1 cellular context compared by ENCODE assay signal in the genomic region with DNA sequence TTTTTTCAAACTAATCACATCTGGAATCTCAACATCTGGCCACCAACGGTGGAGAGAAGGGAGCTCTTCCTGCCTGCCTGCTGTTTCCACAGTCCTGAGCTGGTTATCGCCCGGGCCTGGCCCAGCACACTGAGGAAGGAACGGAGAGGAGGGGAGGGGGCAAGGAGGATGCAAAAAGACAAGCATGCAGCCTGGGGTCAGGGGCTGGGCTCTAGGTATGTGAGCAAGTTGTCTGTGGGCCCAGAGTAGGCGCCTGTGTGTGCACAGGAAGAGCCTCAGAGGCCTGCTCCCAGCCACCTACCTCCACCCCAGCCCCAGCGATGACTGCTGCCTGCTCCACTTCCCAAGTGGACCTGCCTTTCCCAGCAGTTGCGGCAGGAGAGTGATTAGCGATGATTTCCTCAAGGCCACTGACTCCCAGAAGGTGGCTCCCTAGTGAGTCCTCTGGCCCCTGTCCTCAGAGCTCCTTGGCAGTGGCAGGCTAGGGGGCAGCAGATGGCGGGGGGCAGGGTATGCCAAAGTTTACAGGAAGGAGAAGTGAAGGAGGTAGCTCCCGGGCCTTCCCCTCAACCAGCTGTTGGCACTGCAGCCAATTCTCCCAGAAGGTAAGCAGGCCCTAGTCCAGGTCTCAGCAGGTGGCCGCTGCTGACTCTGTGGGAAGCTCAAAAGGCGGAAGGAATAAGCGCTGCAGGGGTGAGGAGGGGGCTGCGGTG.
TF ChIP-seq lines count a peak whose summit lies in the region.

No MANE protein-coding gene starts in this region.

TF ChIP-seq in GM23338, 12 proteins besides CTCF, POLR2A, EP300 and RAD21 (continued from another document):
- no peak for TF ChIP-seq REST (IDR thresholded peaks at IDR 0.05; ENCODE audit: unreplicated experiment)
- no peak for TF ChIP-seq EZH2 (IDR thresholded peaks at IDR 0.05; ENCODE audit: low read depth, unreplicated experiment)
- no peak for TF ChIP-seq STAT1 (IDR thresholded peaks at IDR 0.05; ENCODE audit: unreplicated experiment)
- TF ChIP-seq, protein P1, sequence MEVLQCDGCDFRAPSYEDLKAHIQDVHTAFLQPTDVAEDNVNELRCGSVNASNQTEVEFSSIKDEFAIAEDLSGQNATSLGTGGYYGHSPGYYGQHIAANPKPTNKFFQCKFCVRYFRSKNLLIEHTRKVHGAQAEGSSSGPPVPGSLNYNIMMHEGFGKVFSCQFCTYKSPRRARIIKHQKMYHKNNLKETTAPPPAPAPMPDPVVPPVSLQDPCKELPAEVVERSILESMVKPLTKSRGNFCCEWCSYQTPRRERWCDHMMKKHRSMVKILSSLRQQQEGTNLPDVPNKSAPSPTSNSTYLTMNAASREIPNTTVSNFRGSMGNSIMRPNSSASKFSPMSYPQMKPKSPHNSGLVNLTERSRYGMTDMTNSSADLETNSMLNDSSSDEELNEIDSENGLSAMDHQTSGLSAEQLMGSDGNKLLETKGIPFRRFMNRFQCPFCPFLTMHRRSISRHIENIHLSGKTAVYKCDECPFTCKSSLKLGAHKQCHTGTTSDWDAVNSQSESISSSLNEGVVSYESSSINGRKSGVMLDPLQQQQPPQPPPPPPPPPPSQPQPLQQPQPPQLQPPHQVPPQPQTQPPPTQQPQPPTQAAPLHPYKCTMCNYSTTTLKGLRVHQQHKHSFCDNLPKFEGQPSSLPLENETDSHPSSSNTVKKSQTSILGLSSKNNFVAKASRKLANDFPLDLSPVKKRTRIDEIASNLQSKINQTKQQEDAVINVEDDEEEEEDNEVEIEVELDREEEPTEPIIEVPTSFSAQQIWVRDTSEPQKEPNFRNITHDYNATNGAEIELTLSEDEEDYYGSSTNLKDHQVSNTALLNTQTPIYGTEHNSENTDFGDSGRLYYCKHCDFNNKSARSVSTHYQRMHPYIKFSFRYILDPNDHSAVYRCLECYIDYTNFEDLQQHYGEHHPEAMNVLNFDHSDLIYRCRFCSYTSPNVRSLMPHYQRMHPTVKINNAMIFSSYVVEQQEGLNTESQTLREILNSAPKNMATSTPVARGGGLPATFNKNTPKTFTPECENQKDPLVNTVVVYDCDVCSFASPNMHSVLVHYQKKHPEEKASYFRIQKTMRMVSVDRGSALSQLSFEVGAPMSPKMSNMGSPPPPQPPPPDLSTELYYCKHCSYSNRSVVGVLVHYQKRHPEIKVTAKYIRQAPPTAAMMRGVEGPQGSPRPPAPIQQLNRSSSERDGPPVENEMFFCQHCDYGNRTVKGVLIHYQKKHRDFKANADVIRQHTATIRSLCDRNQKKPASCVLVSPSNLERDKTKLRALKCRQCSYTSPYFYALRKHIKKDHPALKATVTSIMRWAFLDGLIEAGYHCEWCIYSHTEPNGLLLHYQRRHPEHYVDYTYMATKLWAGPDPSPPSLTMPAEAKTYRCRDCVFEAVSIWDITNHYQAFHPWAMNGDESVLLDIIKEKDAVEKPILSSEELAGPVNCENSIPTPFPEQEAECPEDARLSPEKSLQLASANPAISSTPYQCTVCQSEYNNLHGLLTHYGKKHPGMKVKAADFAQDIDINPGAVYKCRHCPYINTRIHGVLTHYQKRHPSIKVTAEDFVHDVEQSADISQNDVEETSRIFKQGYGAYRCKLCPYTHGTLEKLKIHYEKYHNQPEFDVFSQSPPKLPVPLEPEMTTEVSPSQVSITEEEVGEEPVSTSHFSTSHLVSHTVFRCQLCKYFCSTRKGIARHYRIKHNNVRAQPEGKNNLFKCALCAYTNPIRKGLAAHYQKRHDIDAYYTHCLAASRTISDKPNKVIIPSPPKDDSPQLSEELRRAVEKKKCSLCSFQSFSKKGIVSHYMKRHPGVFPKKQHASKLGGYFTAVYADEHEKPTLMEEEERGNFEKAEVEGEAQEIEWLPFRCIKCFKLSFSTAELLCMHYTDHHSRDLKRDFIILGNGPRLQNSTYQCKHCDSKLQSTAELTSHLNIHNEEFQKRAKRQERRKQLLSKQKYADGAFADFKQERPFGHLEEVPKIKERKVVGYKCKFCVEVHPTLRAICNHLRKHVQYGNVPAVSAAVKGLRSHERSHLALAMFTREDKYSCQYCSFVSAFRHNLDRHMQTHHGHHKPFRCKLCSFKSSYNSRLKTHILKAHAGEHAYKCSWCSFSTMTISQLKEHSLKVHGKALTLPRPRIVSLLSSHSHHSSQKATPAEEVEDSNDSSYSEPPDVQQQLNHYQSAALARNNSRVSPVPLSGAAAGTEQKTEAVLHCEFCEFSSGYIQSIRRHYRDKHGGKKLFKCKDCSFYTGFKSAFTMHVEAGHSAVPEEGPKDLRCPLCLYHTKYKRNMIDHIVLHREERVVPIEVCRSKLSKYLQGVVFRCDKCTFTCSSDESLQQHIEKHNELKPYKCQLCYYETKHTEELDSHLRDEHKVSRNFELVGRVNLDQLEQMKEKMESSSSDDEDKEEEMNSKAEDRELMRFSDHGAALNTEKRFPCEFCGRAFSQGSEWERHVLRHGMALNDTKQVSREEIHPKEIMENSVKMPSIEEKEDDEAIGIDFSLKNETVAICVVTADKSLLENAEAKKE (CRISPR knock-in tag; IDR thresholded peaks at IDR 0.05): no peak
- no peak for TF ChIP-seq ZNF331 (CRISPR knock-in tag; IDR thresholded peaks at IDR 0.05; ENCODE audit: low read depth)
- TF ChIP-seq EZH2phosphoT487 (IDR thresholded peaks at IDR 0.05; ENCODE audit: unreplicated experiment): no peak
- TF ChIP-seq CREB1 (CRISPR knock-in tag; IDR thresholded peaks at IDR 0.05; ENCODE audit: low read depth): no peak
- no peak for TF ChIP-seq ETS1 (IDR thresholded peaks at IDR 0.05)
- no peak for TF ChIP-seq NANOG (IDR thresholded peaks at IDR 0.05; ENCODE audit: borderline replicate concordance)
- no peak for TF ChIP-seq ZNF114 (CRISPR knock-in tag; IDR thresholded peaks at IDR 0.05)
TF ChIP-seq in GM23338: peak in this region for 0.
